33 cellular contexts compared by ENCODE assay signal in genomic region chr4:18538121-18538520, GRCh38.
"Had no signal": no experiment of that assay in that cellular context is flagged by ENCODE, and none has a peak within 500 bp of the region (broad histone marks: within the 10 kb centered on the region; RNA-seq: fewer than 3 reads in every experiment).

No MANE protein-coding gene starts in this region.

- H3K27ac ChIP-seq: adrenal gland, ascending aorta, body of pancreas, brain microvascular endothelial cell, breast epithelium, cardiac muscle cell had no signal

- H3K4me1 ChIP-seq: adrenal gland, ascending aorta, body of pancreas, breast epithelium had no signal

- H3K27me3 ChIP-seq: adrenal gland, ascending aorta, body of pancreas, brain microvascular endothelial cell, breast epithelium, cardiac muscle cell had no signal

- H3K4me3 ChIP-seq: adrenal gland, ascending aorta, body of pancreas, breast epithelium, cardiac muscle cell had no signal

- DNase-seq: activated effector memory CD4-positive, alpha-beta T cell treated with anti-CD3 and anti-CD28 coated beads, Interleukin-2, amount 50 U/mL, for 16 hours; activated effector memory CD4-positive, alpha-beta T cell treated with Interleukin-2 at 50 U/mL for 16 hours; activated gamma-delta T cell; activated gamma-delta T cell treated with Interleukin-2 at 50 U/mL for 16 hours; activated naive CD4-positive, alpha-beta T cell; activated naive CD4-positive, alpha-beta T cell treated with anti-CD3 and anti-CD28 coated beads for 36 hours; activated naive CD4-positive, alpha-beta T cell treated with anti-CD3 and anti-CD28 coated beads, Interleukin-2, amount 10 ng/mL, durations not matched to agents 7 days and 5 days; activated naive CD4-positive, alpha-beta T cell treated with anti-CD3 and anti-CD28 coated beads, Interleukin-2, amount 50 U/mL, for 16 hours; activated naive CD4-positive, alpha-beta T cell treated with Interleukin-2 at 50 U/mL for 16 hours; activated naive CD8-positive, alpha-beta T cell treated with anti-CD3 and anti-CD28 coated beads for 36 hours; activated naive CD8-positive, alpha-beta T cell treated with anti-CD3 and anti-CD28 coated beads, Interleukin-2, amount 10 ng/mL, durations not matched to agents 7 days and 5 days; activated naive CD8-positive, alpha-beta T cell treated with anti-CD3 and anti-CD28 coated beads, Interleukin-2, amount 50 U/mL, for 24 hours; activated T-cell treated with anti-CD3 and anti-CD28 coated beads, Interleukin-2, amount 50 U/mL, for 24 hours; activated T-cell treated with anti-CD3 and anti-CD28 coated beads, Interleukin-2, amount 50 U/mL, for 4 hours; activated T-cell treated with anti-CD3 and anti-CD28 coated beads, Interleukin-2, amount 50 U/mL, for 48 hours; activated T-cell treated with anti-CD3 and anti-CD28 coated beads, Interleukin-2, amount 50 U/mL, for 72 hours; adrenal gland; amniotic stem cell; amygdala; anterior cingulate cortex; aorta; body of pancreas; brain microvascular endothelial cell; caudate nucleus; central memory CD4-positive, alpha-beta T cell; cerebellar nuclear complex had no signal

- ATAC-seq: activated naive CD4-positive, alpha-beta T cell treated with anti-CD3 and anti-CD28 coated beads, Interleukin-2, amount 50 U/mL, for 72 hours; activated naive CD8-positive, alpha-beta T cell treated with anti-CD3 and anti-CD28 coated beads, Interleukin-2, amount 50 U/mL, for 24 hours; activated T-cell treated with anti-CD3 and anti-CD28 coated beads, Interleukin-2, amount 50 U/mL, for 4 hours; activated T-cell treated with anti-CD3 and anti-CD28 coated beads, Interleukin-2, amount 50 U/mL, for 72 hours; activated T-helper 17 cell treated with anti-CD3 and anti-CD28 coated beads, Interleukin-2, amount 50 U/mL, for 72 hours; body of pancreas had no signal

- FAIRE-seq: astrocyte, bronchial epithelial cell had no signal

- H3K36me3 ChIP-seq: adrenal gland, ascending aorta, brain microvascular endothelial cell, breast epithelium, cardiac muscle cell had no signal

- H3K9me3 ChIP-seq: adrenal gland, ascending aorta, body of pancreas, breast epithelium had no signal
